ENCODE assay signal across 1 cellular context in the genomic region with DNA sequence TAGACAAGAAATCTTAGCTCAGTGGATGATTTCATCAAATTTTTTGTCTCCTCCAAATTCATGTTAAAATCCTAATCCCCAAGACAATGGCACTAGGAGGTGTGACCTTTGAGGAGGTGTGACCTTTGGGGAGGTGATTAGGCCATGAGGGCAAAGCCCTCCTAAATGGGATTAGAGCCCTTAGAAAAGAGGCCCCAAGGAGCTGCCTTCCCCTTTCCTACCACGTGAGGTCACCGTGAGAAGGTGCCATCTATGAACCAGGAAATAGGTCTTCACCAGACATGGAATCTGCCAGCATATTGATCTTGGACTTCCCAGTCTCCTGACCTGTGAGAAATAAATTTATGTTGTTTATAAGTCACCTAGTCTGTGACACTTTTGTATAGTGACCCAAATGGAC.
TF ChIP-seq lines count a peak whose summit lies in the region.

No MANE protein-coding gene starts in this region.

TF ChIP-seq in WTC11, 78 proteins besides CTCF, POLR2A, EP300 and RAD21 (continued from another document):
- TF ChIP-seq, protein P1, sequence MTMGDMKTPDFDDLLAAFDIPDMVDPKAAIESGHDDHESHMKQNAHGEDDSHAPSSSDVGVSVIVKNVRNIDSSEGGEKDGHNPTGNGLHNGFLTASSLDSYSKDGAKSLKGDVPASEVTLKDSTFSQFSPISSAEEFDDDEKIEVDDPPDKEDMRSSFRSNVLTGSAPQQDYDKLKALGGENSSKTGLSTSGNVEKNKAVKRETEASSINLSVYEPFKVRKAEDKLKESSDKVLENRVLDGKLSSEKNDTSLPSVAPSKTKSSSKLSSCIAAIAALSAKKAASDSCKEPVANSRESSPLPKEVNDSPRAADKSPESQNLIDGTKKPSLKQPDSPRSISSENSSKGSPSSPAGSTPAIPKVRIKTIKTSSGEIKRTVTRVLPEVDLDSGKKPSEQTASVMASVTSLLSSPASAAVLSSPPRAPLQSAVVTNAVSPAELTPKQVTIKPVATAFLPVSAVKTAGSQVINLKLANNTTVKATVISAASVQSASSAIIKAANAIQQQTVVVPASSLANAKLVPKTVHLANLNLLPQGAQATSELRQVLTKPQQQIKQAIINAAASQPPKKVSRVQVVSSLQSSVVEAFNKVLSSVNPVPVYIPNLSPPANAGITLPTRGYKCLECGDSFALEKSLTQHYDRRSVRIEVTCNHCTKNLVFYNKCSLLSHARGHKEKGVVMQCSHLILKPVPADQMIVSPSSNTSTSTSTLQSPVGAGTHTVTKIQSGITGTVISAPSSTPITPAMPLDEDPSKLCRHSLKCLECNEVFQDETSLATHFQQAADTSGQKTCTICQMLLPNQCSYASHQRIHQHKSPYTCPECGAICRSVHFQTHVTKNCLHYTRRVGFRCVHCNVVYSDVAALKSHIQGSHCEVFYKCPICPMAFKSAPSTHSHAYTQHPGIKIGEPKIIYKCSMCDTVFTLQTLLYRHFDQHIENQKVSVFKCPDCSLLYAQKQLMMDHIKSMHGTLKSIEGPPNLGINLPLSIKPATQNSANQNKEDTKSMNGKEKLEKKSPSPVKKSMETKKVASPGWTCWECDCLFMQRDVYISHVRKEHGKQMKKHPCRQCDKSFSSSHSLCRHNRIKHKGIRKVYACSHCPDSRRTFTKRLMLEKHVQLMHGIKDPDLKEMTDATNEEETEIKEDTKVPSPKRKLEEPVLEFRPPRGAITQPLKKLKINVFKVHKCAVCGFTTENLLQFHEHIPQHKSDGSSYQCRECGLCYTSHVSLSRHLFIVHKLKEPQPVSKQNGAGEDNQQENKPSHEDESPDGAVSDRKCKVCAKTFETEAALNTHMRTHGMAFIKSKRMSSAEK (CRISPR knock-in tag; IDR thresholded peaks at IDR 0.05; ENCODE audit: borderline replicate concordance): no peak
- no peak for TF ChIP-seq GRHL2 (CRISPR knock-in tag; IDR thresholded peaks at IDR 0.05; ENCODE audit: insufficient replicate concordance, severe bottlenecking)
